ENCODE assay signal across 14 cellular contexts in the genomic region with DNA sequence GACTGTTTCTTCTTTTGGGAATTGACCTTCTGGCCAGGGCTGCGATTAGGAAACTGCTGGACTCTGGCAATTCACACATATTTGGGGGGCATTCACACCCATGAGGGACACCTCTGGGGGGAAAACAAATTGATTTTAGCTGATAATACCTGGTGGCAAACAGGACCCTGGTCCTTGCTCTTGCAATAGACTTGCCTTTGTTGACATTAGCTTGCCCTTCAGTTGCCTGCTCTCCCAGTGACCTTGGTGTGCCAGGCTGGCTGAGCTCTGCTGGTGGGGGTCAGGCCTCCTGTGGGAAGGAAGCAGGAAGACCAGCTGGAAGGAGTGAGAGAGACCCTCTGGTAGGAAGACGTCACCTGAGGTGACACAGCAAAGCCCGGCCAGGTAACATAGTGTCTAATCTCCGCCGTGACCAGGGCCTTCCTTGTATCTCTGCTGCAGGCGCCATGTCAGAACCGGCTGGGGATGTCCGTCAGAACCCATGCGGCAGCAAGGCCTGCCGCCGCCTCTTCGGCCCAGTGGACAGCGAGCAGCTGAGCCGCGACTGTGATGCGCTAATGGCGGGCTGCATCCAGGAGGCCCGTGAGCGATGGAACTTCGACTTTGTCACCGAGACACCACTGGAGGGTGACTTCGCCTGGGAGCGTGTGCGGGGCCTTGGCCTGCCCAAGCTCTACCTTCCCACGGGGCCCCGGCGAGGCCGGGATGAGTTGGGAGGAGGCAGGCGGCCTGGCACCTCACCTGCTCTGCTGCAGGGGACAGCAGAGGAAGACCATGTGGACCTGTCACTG. TPM values are rescaled to one million over a fixed set of nuclear protein-coding genes. Genes with fewer than 3 reads are reported as not detected.
DNase-seq lines count a peak whose midpoint lies in the region; ATAC-seq and TF ChIP-seq lines count a peak whose summit lies in the region.
"Had no signal": no experiment of that assay in that cellular context is flagged by ENCODE, and none has a peak within 500 bp of the region (broad histone marks: within the 10 kb centered on the region; RNA-seq: fewer than 3 reads in every experiment).

No MANE protein-coding gene starts in this region.

- no peaks in the 10 kb centered on the region for H3K9me3 ChIP-seq in RWPE2 (ENCODE audit: severe bottlenecking)
- H3K9me3 ChIP-seq: SJSA1 had no signal

- peaks cover 73% of the 10 kb centered on the region for H3K36me3 ChIP-seq in RWPE2 (ENCODE audit: low read depth)
- H3K36me3 ChIP-seq: cardiac muscle cell had no signal

- DNase-seq in activated naive CD4-positive, alpha-beta T cell treated with anti-CD3 and anti-CD28 coated beads, Interleukin-2, amount 10 ng/mL, durations not matched to agents 7 days and 5 days: no peak
- no peak for DNase-seq in activated naive CD4-positive, alpha-beta T cell (lab: John Stamatoyannopoulos, UW)
- DNase-seq in RWPE2 (ENCODE audit: low spot score): no peak
- no peak for DNase-seq in foreskin keratinocyte
- no peak for DNase-seq in type B pancreatic cell (ENCODE audit: extremely low spot score, unreplicated experiment)
- no peak for DNase-seq in pons (ENCODE audit: low spot score)
- DNase-seq in NCI-H1417 (lab: John Stamatoyannopoulos, UW): no peak
- DNase-seq: stimulated activated CD4-positive, alpha-beta T cell treated with anti-CD3 and anti-CD28 coated beads, Interleukin-15, amount 100 ng/mL, for 24 hours; stimulated activated naive CD4-positive, alpha-beta T cell treated with Interleukin-2 at 50 U/mL for 16 hours had no signal

- peaks cover 49% of the 10 kb centered on the region for H3K36me3 Mint-ChIP-seq in activated naive CD4-positive, alpha-beta T cell treated with anti-CD3 and anti-CD28 coated beads, Interleukin-2, amount 10 ng/mL, durations not matched to agents 7 days and 5 days
- H3K36me3 Mint-ChIP-seq in type B pancreatic cell: peaks cover 6% of the 10 kb centered on the region

- H3K27me3 Mint-ChIP-seq in activated naive CD4-positive, alpha-beta T cell treated with anti-CD3 and anti-CD28 coated beads, Interleukin-2, amount 10 ng/mL, durations not matched to agents 7 days and 5 days: peaks cover 11% of the 10 kb centered on the region
- peaks cover 14% of the 10 kb centered on the region for H3K27me3 Mint-ChIP-seq in type B pancreatic cell

- H3K4me3 Mint-ChIP-seq in activated naive CD4-positive, alpha-beta T cell treated with anti-CD3 and anti-CD28 coated beads, Interleukin-2, amount 10 ng/mL, durations not matched to agents 7 days and 5 days: no peak overlapping the region
- H3K4me3 Mint-ChIP-seq in type B pancreatic cell: peak overlapping the region; percentile 57

- no peak overlapping the region for H3K4me3 ChIP-seq in RWPE2 (ENCODE audit: severe bottlenecking)
- H3K4me3 ChIP-seq: cardiac muscle cell, SJSA1 had no signal

- H3K4me1 ChIP-seq in RWPE2 (ENCODE audit: insufficient read depth, poor library complexity, severe bottlenecking): peaks cover 19% of the 10 kb centered on the region
- peaks cover 12% of the 10 kb centered on the region for H3K4me1 ChIP-seq in foreskin keratinocyte

- TF ChIP-seq CTCF in RWPE2 (IDR thresholded peaks at IDR 0.05; ENCODE audit: poor library complexity, severe bottlenecking) (no peak), foreskin keratinocyte (conservative IDR thresholded peaks at IDR 0.05) (no peak), type B pancreatic cell (conservative IDR thresholded peaks at IDR 0.05) (no peak)

- H3K27ac ChIP-seq in RWPE2 (ENCODE audit: poor library complexity, severe bottlenecking) (peak overlapping the region; percentile 95), foreskin keratinocyte (peak overlapping the region; percentile 87)
- H3K27ac ChIP-seq: cardiac muscle cell, SJSA1 had no signal

- CTCF ChIA-PET in activated naive CD4-positive, alpha-beta T cell treated with anti-CD3 and anti-CD28 coated beads, Interleukin-2, amount 10 ng/mL, durations not matched to agents 7 days and 5 days (lab: Charles Lee): interaction anchor here (0.8 to 4.0 kb wide), 6 partner anchors 36 to 75 kb away, joined by 3 to 30 read pairs (median 6); no protein-coding TSS in a partner anchor

- ATAC-seq in RWPE2 (ENCODE audit: low read depth): no peak
- ATAC-seq in foreskin keratinocyte: no peak
- no peak for ATAC-seq in activated CD4-positive, CD25-positive, alpha-beta regulatory T cell treated with anti-CD3 and anti-CD28 coated beads, Interleukin-2, amount 50 U/mL, for 24 hours

- peaks cover 35% of the 10 kb centered on the region for H3K4me1 Mint-ChIP-seq in activated naive CD4-positive, alpha-beta T cell treated with anti-CD3 and anti-CD28 coated beads, Interleukin-2, amount 10 ng/mL, durations not matched to agents 7 days and 5 days
- H3K4me1 Mint-ChIP-seq in type B pancreatic cell (ENCODE audit: unreplicated experiment): peaks cover 7% of the 10 kb centered on the region

- H3K27ac Mint-ChIP-seq in activated naive CD4-positive, alpha-beta T cell treated with anti-CD3 and anti-CD28 coated beads, Interleukin-2, amount 10 ng/mL, durations not matched to agents 7 days and 5 days: peak overlapping the region; percentile 78
- peak overlapping the region; percentile 93 for H3K27ac Mint-ChIP-seq in type B pancreatic cell

- no peaks in the 10 kb centered on the region for H3K27me3 ChIP-seq in RWPE2 (ENCODE audit: insufficient read depth, poor library complexity, severe bottlenecking)
- no peaks in the 10 kb centered on the region for H3K27me3 ChIP-seq in foreskin keratinocyte
- H3K27me3 ChIP-seq: SJSA1 had no signal

- H3K9me3 Mint-ChIP-seq in activated naive CD4-positive, alpha-beta T cell treated with anti-CD3 and anti-CD28 coated beads, Interleukin-2, amount 10 ng/mL, durations not matched to agents 7 days and 5 days: no peaks in the 10 kb centered on the region
- H3K9me3 Mint-ChIP-seq in type B pancreatic cell: no peaks in the 10 kb centered on the region

RNA-seq across cellular contexts. Expression of a gene that starts 5.3 kb away (rescaled TPM):
- total RNA-seq in foreskin keratinocyte (266 and 328 TPM in 2 replicates), type B pancreatic cell (ENCODE audit: low replicate concordance) (76.3 and 185 TPM in 2 replicates)
- polyA plus RNA-seq in foreskin keratinocyte: 318 and 350 TPM in 2 replicates

RNA-seq across cellular contexts. Expression of a gene that starts 13.8 kb away (rescaled TPM):
- total RNA-seq in foreskin keratinocyte: 0.03 TPM in 1 of 2 replicates, not detected in the other
- polyA plus RNA-seq in foreskin keratinocyte: 0.01 and 0.03 TPM in 2 replicates
- 0.07 TPM in 1 of 2 replicates, not detected in the other for total RNA-seq in type B pancreatic cell (ENCODE audit: low replicate concordance)
- total RNA-seq: cardiac muscle cell, frontal cortex, lung microvascular endothelial cell, SJSA1 had no signal
- polyA plus RNA-seq: cardiac muscle cell had no signal
